Comparison of ENCODE assay signal across 9 cellular contexts in the genomic region with DNA sequence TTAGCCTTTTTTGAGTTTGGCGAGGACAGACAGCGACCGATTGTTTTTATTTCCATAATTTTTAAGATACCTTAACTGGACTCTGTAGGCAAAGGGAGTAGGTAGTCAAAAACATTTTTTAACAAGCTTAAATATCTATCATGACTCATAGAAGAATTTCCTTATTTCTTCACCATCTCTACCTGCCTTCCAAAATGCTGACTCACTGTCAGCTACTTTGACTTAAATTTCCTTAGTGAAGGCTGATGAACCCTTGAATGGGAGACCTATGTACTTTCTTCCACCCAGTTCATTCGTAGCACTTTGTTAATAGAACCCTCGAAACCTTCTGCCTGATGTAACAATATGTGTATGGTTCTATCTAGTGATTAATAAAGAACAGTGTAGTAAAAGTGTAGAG. TPM values are rescaled to one million over a fixed set of nuclear protein-coding genes. Genes with fewer than 3 reads are reported as not detected.
A peak's percentile ranks its signal among the peaks of the same experiment; 100 is the strongest.
DNase-seq lines count a peak whose midpoint lies in the region; FAIRE-seq and TF ChIP-seq lines count a peak whose summit lies in the region.
"Had no signal": no experiment of that assay in that cellular context is flagged by ENCODE, and none has a peak within 500 bp of the region (broad histone marks: within the 10 kb centered on the region; RNA-seq: fewer than 3 reads in every experiment).

No MANE protein-coding gene starts in this region.

- no peaks in the 10 kb centered on the region for H3K36me3 ChIP-seq in esophagus muscularis mucosa

- no peaks in the 10 kb centered on the region for H3K27me3 ChIP-seq in esophagus muscularis mucosa

- H3K4me1 ChIP-seq in esophagus muscularis mucosa: peaks cover 12 to 38% (median 31%) of the 10 kb centered on the region in 4 donors

- TF ChIP-seq EP300 in esophagus muscularis mucosa (IDR thresholded peaks at IDR 0.05): no peak

- DNase-seq in DMS 273 (lab: John Stamatoyannopoulos, UW; ENCODE audit: unreplicated experiment) (peak; percentile 14), DMS 273 treated with DMSO at 0.1 percent for 48 hours (lab: John Stamatoyannopoulos, UW) (no peak), RCC 7860 (ENCODE audit: low spot score) (peak; percentile 61), esophagus muscularis mucosa (ENCODE audit: extremely low spot score) (no peak), skeletal muscle cell (ENCODE audit: low read depth) (no peak), G401 (ENCODE audit: low spot score) (no peak)
- no peak for DNase-seq in stimulated activated CD4-positive, alpha-beta T cell treated with anti-CD3 and anti-CD28 coated beads, Interleukin-4, amount 100 ng/mL, for 24 hours
- no peak for DNase-seq in activated naive CD4-positive, alpha-beta T cell treated with anti-CD3 and anti-CD28 coated beads, Interleukin-2, amount 50 U/mL, for 16 hours

- peak overlapping the region in 2 of 4 donors; percentile 70 to 82 for H3K4me3 ChIP-seq in esophagus muscularis mucosa
- H3K4me3 ChIP-seq in skeletal muscle cell (ENCODE audit: low read depth, low read length): peak overlapping the region; percentile 87

- no peak for TF ChIP-seq POLR2A in esophagus muscularis mucosa (IDR thresholded peaks at IDR 0.05; ENCODE audit: low read depth)

- in situ Hi-C loops in G401 (cut with HindIII; ENCODE audit: low sequenced_read_pairs): no loop called here

- no peak for TF ChIP-seq CTCF in esophagus muscularis mucosa (IDR thresholded peaks at IDR 0.05)

- H3K9me3 ChIP-seq in esophagus muscularis mucosa: no peaks in the 10 kb centered on the region

- intact Hi-C loops in esophagus muscularis mucosa (cut with DNase I): loop anchor here (10.0 kb wide), 2 partner anchors 80 to 470 kb away; partner anchors contain the start of gene JRKL

- H3K27ac ChIP-seq in esophagus muscularis mucosa (replicated peaks in 1 of 4): peak overlapping the region; percentile 95 to 97 (median 96)

- 75% methylated on average over 5 of the region's 5 CpGs for WGBS in esophagus muscularis mucosa

- peak; percentile 59 for FAIRE-seq in RCC 7860 (lab: Jason Lieb, UNC)
- FAIRE-seq: A204.1 had no signal

RNA-seq across cellular contexts. Expression of gene MTMR2, which starts 1.1 kb away (rescaled TPM):
- total RNA-seq in esophagus muscularis mucosa: 10 to 100 TPM; 25.8 to 29.6 (median 27.9) TPM
- total RNA-seq in G401 (2014; rRNA removed; shearing (Covaris generic)): 18.8 and 23.5 TPM in 2 replicates

Comparison
In these comparisons a context has a peak if more than half of its experiments do, and no peak if none do; other contexts are left out.
1. DNase-seq: peak in DMS 273 (single experiment) and RCC 7860 (single experiment); none in DMS 273 treated with DMSO at 0.1 percent for 48 hours (single experiment), esophagus muscularis mucosa (single experiment), skeletal muscle cell (single experiment), G401 (single experiment), stimulated activated CD4-positive, alpha-beta T cell treated with anti-CD3 and anti-CD28 coated beads, Interleukin-4, amount 100 ng/mL, for 24 hours (single experiment) and activated naive CD4-positive, alpha-beta T cell treated with anti-CD3 and anti-CD28 coated beads, Interleukin-2, amount 50 U/mL, for 16 hours (single experiment).